1 cellular context compared by ENCODE assay signal in the genomic region with DNA sequence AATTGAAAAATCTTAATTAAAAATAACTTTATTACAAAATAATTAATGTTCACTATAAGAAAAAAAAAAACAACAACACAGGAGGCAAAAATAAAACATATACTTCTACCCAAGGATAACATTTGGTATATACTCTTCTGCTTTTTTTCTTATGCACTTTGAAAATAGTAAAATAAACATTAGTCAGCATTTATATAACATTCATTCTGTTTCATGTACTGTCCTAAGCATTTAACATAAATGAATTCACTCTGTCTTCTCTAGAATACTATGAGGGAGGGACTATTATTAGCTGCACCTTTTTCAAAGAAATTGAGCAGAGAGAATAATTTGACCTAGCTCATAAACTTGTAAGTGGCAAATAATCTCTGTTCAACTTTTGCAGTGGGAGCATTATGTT.
TF ChIP-seq lines count a peak whose summit lies in the region.

No MANE protein-coding gene starts in this region.

TF ChIP-seq in WTC11, 78 proteins besides CTCF, POLR2A, EP300 and RAD21 (continued from another document):
- TF ChIP-seq, protein P1, sequence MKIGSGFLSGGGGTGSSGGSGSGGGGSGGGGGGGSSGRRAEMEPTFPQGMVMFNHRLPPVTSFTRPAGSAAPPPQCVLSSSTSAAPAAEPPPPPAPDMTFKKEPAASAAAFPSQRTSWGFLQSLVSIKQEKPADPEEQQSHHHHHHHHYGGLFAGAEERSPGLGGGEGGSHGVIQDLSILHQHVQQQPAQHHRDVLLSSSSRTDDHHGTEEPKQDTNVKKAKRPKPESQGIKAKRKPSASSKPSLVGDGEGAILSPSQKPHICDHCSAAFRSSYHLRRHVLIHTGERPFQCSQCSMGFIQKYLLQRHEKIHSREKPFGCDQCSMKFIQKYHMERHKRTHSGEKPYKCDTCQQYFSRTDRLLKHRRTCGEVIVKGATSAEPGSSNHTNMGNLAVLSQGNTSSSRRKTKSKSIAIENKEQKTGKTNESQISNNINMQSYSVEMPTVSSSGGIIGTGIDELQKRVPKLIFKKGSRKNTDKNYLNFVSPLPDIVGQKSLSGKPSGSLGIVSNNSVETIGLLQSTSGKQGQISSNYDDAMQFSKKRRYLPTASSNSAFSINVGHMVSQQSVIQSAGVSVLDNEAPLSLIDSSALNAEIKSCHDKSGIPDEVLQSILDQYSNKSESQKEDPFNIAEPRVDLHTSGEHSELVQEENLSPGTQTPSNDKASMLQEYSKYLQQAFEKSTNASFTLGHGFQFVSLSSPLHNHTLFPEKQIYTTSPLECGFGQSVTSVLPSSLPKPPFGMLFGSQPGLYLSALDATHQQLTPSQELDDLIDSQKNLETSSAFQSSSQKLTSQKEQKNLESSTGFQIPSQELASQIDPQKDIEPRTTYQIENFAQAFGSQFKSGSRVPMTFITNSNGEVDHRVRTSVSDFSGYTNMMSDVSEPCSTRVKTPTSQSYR (CRISPR knock-in tag; IDR thresholded peaks at IDR 0.05): no peak
